ENCODE assay signal across 8 cellular contexts in genomic region chr5:176387384-176387925, GRCh38. TPM values are rescaled to one million over a fixed set of nuclear protein-coding genes. Genes with fewer than 3 reads are reported as not detected.
DNase-seq lines count a peak whose midpoint lies in the region; ATAC-seq and TF ChIP-seq lines count a peak whose summit lies in the region.

No MANE protein-coding gene starts in this region.

- H3K9ac ChIP-seq in Loucy (ENCODE audit: low read depth, low read length, poor library complexity, severe bottlenecking) (peak overlapping the region; percentile 87), duodenal mucosa (ENCODE audit: low read depth in 1 of 2, low read length in 2 of 2) (peak overlapping the region; percentile 94 to 98)

- H3K4me3 ChIP-seq in BJ (ENCODE audit: low read depth, low read length) (peak overlapping the region; percentile 77), Loucy (ENCODE audit: low read length, poor library complexity, severe bottlenecking) (peak overlapping the region; percentile 96), duodenal mucosa (ENCODE audit: low read depth in 1 of 2, low read length in 2 of 2) (peak overlapping the region; percentile 89 to 99)

- peaks cover 37% of the 10 kb centered on the region for H3K79me2 ChIP-seq in Loucy (ENCODE audit: insufficient read depth, low read length)

- TF ChIP-seq CTCF in BJ (IDR thresholded peaks at IDR 0.05; ENCODE audit: insufficient read depth, low read depth, low read length): peak; percentile 12; the same call in 1 of the 2 replicates
- TF ChIP-seq CTCF in Loucy (conservative IDR thresholded peaks at IDR 0.05; ENCODE audit: low read length): no peak

- H3K4me1 ChIP-seq in Loucy (ENCODE audit: insufficient read depth, low read length, poor library complexity, severe bottlenecking) (peaks cover 6% of the 10 kb centered on the region), duodenal mucosa (ENCODE audit: control insufficient read depth in 1 of 2, insufficient read depth in 2 of 2, low read length in 2 of 2) (peaks cover 16 to 26% of the 10 kb centered on the region in 2 donors)

- H3K36me3 ChIP-seq in BJ (ENCODE audit: control insufficient read depth, insufficient read depth, low read length) (peaks cover 15% of the 10 kb centered on the region), Loucy (ENCODE audit: insufficient read depth, low read length) (peaks cover 4% of the 10 kb centered on the region; the same call in 1 of the 2 replicates), duodenal mucosa (ENCODE audit: control insufficient read depth in 1 of 2, insufficient read depth in 2 of 2, low read length in 2 of 2) (peaks cover 18 to 51% of the 10 kb centered on the region in 2 donors)

- H3F3A ChIP-seq in Loucy (ENCODE audit: low read depth): no peaks in the 10 kb centered on the region

- DNase-seq in BJ (ENCODE audit: low read depth) (no peak), SW 1271 (lab: John Stamatoyannopoulos, UW) (no peak), NCI-H226 (no peak), HCEC 1CT (no peak), MV-4-11 (lab: John Stamatoyannopoulos, UW) (no peak)
- DNase-seq in natural killer cell treated with Interleukin-12 subunit alpha and Interleukin-12 subunit beta and Interleukin-15 and Interleukin-18, amount 100 ng/mL, for 72 hours (ENCODE audit: low spot score): no peak

- H3K27me3 Mint-ChIP-seq in natural killer cell treated with Interleukin-12 subunit alpha and Interleukin-12 subunit beta and Interleukin-15 and Interleukin-18, amount 100 ng/mL, for 72 hours: no peaks in the 10 kb centered on the region

- H3K27me3 ChIP-seq in BJ (ENCODE audit: control insufficient read depth, insufficient read depth, low read length) (no peaks in the 10 kb centered on the region), Loucy (ENCODE audit: insufficient read depth, low read length, poor library complexity, severe bottlenecking) (no peaks in the 10 kb centered on the region), duodenal mucosa (ENCODE audit: control insufficient read depth in 1 of 2, insufficient read depth in 2 of 2, low read length in 2 of 2) (no peaks in the 10 kb centered on the region)

- no peaks in the 10 kb centered on the region for H4K20me1 ChIP-seq in Loucy (ENCODE audit: insufficient read depth, low read length, poor library complexity, severe bottlenecking)

- no peak for ATAC-seq in natural killer cell treated with Interleukin-12 subunit alpha and Interleukin-12 subunit beta and Interleukin-15 and Interleukin-18, amount 100 ng/mL, for 72 hours

- H3K27ac Mint-ChIP-seq in natural killer cell treated with Interleukin-12 subunit alpha and Interleukin-12 subunit beta and Interleukin-15 and Interleukin-18, amount 100 ng/mL, for 72 hours: peak overlapping the region; percentile 87 to 96

- H3K9me3 Mint-ChIP-seq in natural killer cell treated with Interleukin-12 subunit alpha and Interleukin-12 subunit beta and Interleukin-15 and Interleukin-18, amount 100 ng/mL, for 72 hours: no peaks in the 10 kb centered on the region

- H3K9me2 ChIP-seq in Loucy (replicated peaks; ENCODE audit: low read depth, low read length): no peaks in the 10 kb centered on the region

- CTCF ChIA-PET in BJ (lab: Yijun Ruan, JAX): no interaction called here

- peaks cover 29 to 31% of the 10 kb centered on the region in 2 donors for H3K4me1 Mint-ChIP-seq in natural killer cell treated with Interleukin-12 subunit alpha and Interleukin-12 subunit beta and Interleukin-15 and Interleukin-18, amount 100 ng/mL, for 72 hours (ENCODE audit: low read depth in 2 of 2)

- H2AFZ ChIP-seq in Loucy (ENCODE audit: low read length): no peak overlapping the region

- H3K4me3 Mint-ChIP-seq in natural killer cell treated with Interleukin-12 subunit alpha and Interleukin-12 subunit beta and Interleukin-15 and Interleukin-18, amount 100 ng/mL, for 72 hours: peak overlapping the region; percentile 92

- POLR2A ChIA-PET in BJ (lab: Charles Lee): no interaction called here

- peaks cover 22% of the 10 kb centered on the region for H3K36me3 Mint-ChIP-seq in natural killer cell treated with Interleukin-12 subunit alpha and Interleukin-12 subunit beta and Interleukin-15 and Interleukin-18, amount 100 ng/mL, for 72 hours

- H3K9me3 ChIP-seq in Loucy (ENCODE audit: insufficient read depth, low read depth, low read length) (no peaks in the 10 kb centered on the region), duodenal mucosa (ENCODE audit: control insufficient read depth in 1 of 2, low read length in 2 of 2) (no peaks in the 10 kb centered on the region)

- H3K4me2 ChIP-seq in Loucy (ENCODE audit: low read depth, low read length, poor library complexity, severe bottlenecking): peak overlapping the region; percentile 88

- no peak overlapping the region for H3K27ac ChIP-seq in duodenal mucosa (ENCODE audit: low read depth, low read length)

RNA-seq across cellular contexts. Expression of gene NOP16, which starts 0.9 kb away (rescaled TPM):
- 35.9 and 36.8 TPM in 2 replicates for polyA plus RNA-seq in BJ (2011; rRNA removed)
- 11.5 and 24.1 TPM in 2 replicates for polyA minus RNA-seq in BJ (2011; rRNA and poly(A)+ RNA removed)
- total RNA-seq in natural killer cell treated with Interleukin-12 subunit alpha and Interleukin-12 subunit beta and Interleukin-15 and Interleukin-18, amount 100 ng/mL, for 72 hours: 100 to 1,000 TPM in 1 of 2 donors, 10 to 100 TPM in 1; 62.0 to 155 TPM

RNA-seq across cellular contexts. Expression of gene HIGD2A, which starts 1.1 kb away (rescaled TPM):
- 104 and 118 TPM in 2 replicates for polyA plus RNA-seq in BJ (2011; rRNA removed)
- polyA minus RNA-seq in BJ (2011; rRNA and poly(A)+ RNA removed): 39.4 and 82.3 TPM in 2 replicates
- total RNA-seq in natural killer cell treated with Interleukin-12 subunit alpha and Interleukin-12 subunit beta and Interleukin-15 and Interleukin-18, amount 100 ng/mL, for 72 hours: 100 to 1,000 TPM in 1 of 2 donors, 10 to 100 TPM in 1; 88.9 to 117 TPM

RNA-seq across cellular contexts. Expression of gene ARL10, which starts 22.2 kb away (rescaled TPM):
- polyA plus RNA-seq in BJ (2011; rRNA removed): 3.2 and 4.8 TPM in 2 replicates
- 6.9 TPM in 2 replicates for polyA minus RNA-seq in BJ (2011; rRNA and poly(A)+ RNA removed)
- total RNA-seq in natural killer cell treated with Interleukin-12 subunit alpha and Interleukin-12 subunit beta and Interleukin-15 and Interleukin-18, amount 100 ng/mL, for 72 hours: 10 to 100 TPM in 1 of 2 donors, 1 to 10 TPM in 1; 8.1 to 12.9 TPM

RNA-seq across cellular contexts. Expression of gene KIAA1191, which starts 25.9 kb away (rescaled TPM):
- polyA plus RNA-seq in BJ (2011; rRNA removed): 119 and 171 TPM in 2 replicates
- polyA minus RNA-seq in BJ (2011; rRNA and poly(A)+ RNA removed): 68.4 and 104 TPM in 2 replicates
- total RNA-seq in natural killer cell treated with Interleukin-12 subunit alpha and Interleukin-12 subunit beta and Interleukin-15 and Interleukin-18, amount 100 ng/mL, for 72 hours: 10 to 100 TPM; 61.1 to 66.7 TPM

RNA-seq across cellular contexts. Expression of gene CLTB, which starts 28.9 kb away (rescaled TPM):
- 122 and 141 TPM in 2 replicates for polyA plus RNA-seq in BJ (2011; rRNA removed)
- 27.5 and 39.1 TPM in 2 replicates for polyA minus RNA-seq in BJ (2011; rRNA and poly(A)+ RNA removed)
- 10 to 100 TPM; 64.0 to 80.5 TPM for total RNA-seq in natural killer cell treated with Interleukin-12 subunit alpha and Interleukin-12 subunit beta and Interleukin-15 and Interleukin-18, amount 100 ng/mL, for 72 hours
